23 cellular contexts compared by ENCODE assay signal in genomic region chr13:102784501-102784900, GRCh38. TPM values are rescaled to one million over a fixed set of nuclear protein-coding genes. Genes with fewer than 3 reads are reported as not detected.
"Had no signal": no experiment of that assay in that cellular context is flagged by ENCODE, and none has a peak within 500 bp of the region (broad histone marks: within the 10 kb centered on the region; RNA-seq: fewer than 3 reads in every experiment).

No MANE protein-coding gene starts in this region.

- H3K9me2 ChIP-seq: SK-N-SH had no signal

- ATAC-seq: activated CD4-positive, alpha-beta T cell treated with anti-CD3 and anti-CD28 coated beads for 36 hours; activated CD8-positive, alpha-beta T cell treated with anti-CD3 and anti-CD28 coated beads, Interleukin-2, amount 10 ng/mL, durations not matched to agents 7 days and 5 days had no signal

- DNase-seq: activated CD4-positive, alpha-beta T cell treated with anti-CD3 and anti-CD28 coated beads for 36 hours; activated CD4-positive, alpha-beta T cell treated with anti-CD3 and anti-CD28 coated beads, Interleukin-2, amount 50 U/mL, for 4 hours; activated CD8-positive, alpha-beta T cell treated with anti-CD3 and anti-CD28 coated beads, Interleukin-2, amount 10 ng/mL, durations not matched to agents 7 days and 5 days; activated effector memory CD4-positive, alpha-beta T cell treated with Interleukin-2 at 50 U/mL for 16 hours; activated naive CD4-positive, alpha-beta T cell; activated T-cell treated with anti-CD3 and anti-CD28 coated beads, Interleukin-2, amount 50 U/mL, for 24 hours; amygdala; brain microvascular endothelial cell; cerebellar nuclear complex; NCI-H1048; NCI-H1417 treated with DMSO at 0.1 percent for 48 hours; NCI-H1694; NCI-H2029; NCI-H345; NCI-H510A; NCI-H526 treated with DMSO at 0.1 percent for 48 hours; NCI-H82; SJCRH30; SK-N-SH; T-helper 1 cell had no signal

- H3K27ac ChIP-seq: brain microvascular endothelial cell, cardiac muscle cell, SJCRH30, VCaP had no signal

- H3K9ac ChIP-seq: SK-N-SH had no signal

- H3K4me1 ChIP-seq: SJCRH30 had no signal

- H3K27me3 ChIP-seq: brain microvascular endothelial cell, cardiac muscle cell, SJCRH30 had no signal

- H3K9me3 ChIP-seq: SJCRH30, SK-N-SH had no signal

- H3K4me2 ChIP-seq: SK-N-SH had no signal

- H3K4me3 ChIP-seq: cardiac muscle cell, SJCRH30 had no signal

RNA-seq across cellular contexts. Expression of gene POGLUT2, which starts 14.3 kb away (rescaled TPM):
- total RNA-seq: OCI-LY7 had no signal

RNA-seq across cellular contexts. Expression of gene BIVM, which starts 14.4 kb away (rescaled TPM):
- total RNA-seq: OCI-LY7 had no signal
